8 cellular contexts compared by ENCODE assay signal in the genomic region with DNA sequence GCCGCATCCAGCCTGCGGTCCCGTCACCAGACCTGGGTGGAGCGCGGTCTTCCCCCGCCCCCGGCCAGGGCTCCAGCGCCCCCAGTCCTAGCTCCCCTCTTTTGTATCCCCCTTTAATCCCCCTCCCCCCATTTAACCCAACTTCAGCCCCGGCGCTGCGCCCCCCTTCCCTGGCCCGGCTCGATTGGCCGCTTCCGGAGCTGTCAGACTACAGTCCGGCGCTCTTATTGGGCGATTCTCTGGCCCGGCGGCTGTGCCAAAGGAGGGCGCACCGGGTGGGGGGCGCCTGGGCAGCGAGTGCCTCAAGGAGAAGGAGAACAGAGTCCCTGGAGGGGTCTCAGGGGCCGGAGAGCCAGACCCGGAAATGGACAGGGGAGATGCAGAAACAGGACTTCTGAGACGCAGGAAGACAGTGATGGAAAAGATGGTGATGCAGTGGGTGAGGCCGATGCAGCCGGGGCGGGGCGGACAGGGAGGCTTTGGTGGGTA. TPM values are rescaled to one million over a fixed set of nuclear protein-coding genes. Genes with fewer than 3 reads are reported as not detected.
DNase-seq lines count a peak whose midpoint lies in the region; TF ChIP-seq lines count a peak whose summit lies in the region.

No MANE protein-coding gene starts in this region.

- H2AK5ac ChIP-seq in mesendoderm (ENCODE audit: low read length) = no peak overlapping the region

- H3K9me3 Mint-ChIP-seq in T-helper 2 cell treated with Interferon-gamma antibody and Interleukin-4, amounts not matched to agents 5 μg/mL and 100 μg/mL, for 36 hours = no peaks in the 10 kb centered on the region

- H3K79me1 ChIP-seq in mesendoderm (ENCODE audit: low read length) = no peaks in the 10 kb centered on the region

- peaks cover 3% of the 10 kb centered on the region for H3K27me3 ChIP-seq in mesendoderm (ENCODE audit: insufficient read depth, low read length, poor library complexity)
- H3K27me3 ChIP-seq in tibial nerve = peaks cover 0 to 47% of the 10 kb centered on the region in 2 donors

- no peak overlapping the region for H3K4ac ChIP-seq in mesendoderm (ENCODE audit: low read depth, low read length)

- H3K56ac ChIP-seq in mesendoderm (ENCODE audit: low read length) = peak overlapping the region; percentile 80

- H3K79me2 ChIP-seq in mesendoderm (ENCODE audit: control insufficient read depth, insufficient read depth, low read length) = no peaks in the 10 kb centered on the region

- H3K4me1 ChIP-seq in mesendoderm (ENCODE audit: control insufficient read depth, low read depth, low read length) (no peaks in the 10 kb centered on the region), tibial nerve (peaks cover 0 to 36% (median 18%) of the 10 kb centered on the region in 4 donors)

- H4K8ac ChIP-seq in mesendoderm (ENCODE audit: low read depth, low read length) = no peak overlapping the region

- no peak overlapping the region for H2BK120ac ChIP-seq in mesendoderm (ENCODE audit: low read depth, low read length)

- H3K27ac Mint-ChIP-seq in T-helper 2 cell treated with Interferon-gamma antibody and Interleukin-4, amounts not matched to agents 5 μg/mL and 100 μg/mL, for 36 hours = no peak overlapping the region

- H3K4me3 Mint-ChIP-seq in T-helper 2 cell treated with Interferon-gamma antibody and Interleukin-4, amounts not matched to agents 5 μg/mL and 100 μg/mL, for 36 hours = peak overlapping the region; percentile 20

- H2BK5ac ChIP-seq in mesendoderm (ENCODE audit: low read length) = no peak overlapping the region

- peaks cover 57% of the 10 kb centered on the region for H3K27me3 Mint-ChIP-seq in T-helper 2 cell treated with Interferon-gamma antibody and Interleukin-4, amounts not matched to agents 5 μg/mL and 100 μg/mL, for 36 hours (ENCODE audit: low read depth)

- H3K4me2 ChIP-seq in mesendoderm (ENCODE audit: low read length) = peak overlapping the region; percentile 75

- no peak for TF ChIP-seq EP300 in tibial nerve (IDR thresholded peaks at IDR 0.05)

- H3K36me3 ChIP-seq in mesendoderm (ENCODE audit: control insufficient read depth, insufficient read depth, low read length) (no peaks in the 10 kb centered on the region), tibial nerve (no peaks in the 10 kb centered on the region)

- H3K9ac ChIP-seq in mesendoderm (ENCODE audit: low read length) = peak overlapping the region; percentile 54

- no peak for TF ChIP-seq POLR2A in tibial nerve (IDR thresholded peaks at IDR 0.05)

- no peaks in the 10 kb centered on the region for H3K9me3 ChIP-seq in tibial nerve

- TF ChIP-seq CTCF in choroid plexus epithelial cell (conservative IDR thresholded peaks at IDR 0.05; ENCODE audit: low read depth, low read length) = no peak
- no peak for TF ChIP-seq CTCF in tibial nerve (IDR thresholded peaks at IDR 0.05)

- no peak overlapping the region for H3K18ac ChIP-seq in mesendoderm (ENCODE audit: low read length)

- H3K4me3 ChIP-seq in choroid plexus epithelial cell (ENCODE audit: low read depth, low read length) = peak overlapping the region; percentile 51
- peak overlapping the region; percentile 48 for H3K4me3 ChIP-seq in mesendoderm (ENCODE audit: low read length)
- peak overlapping the region; percentile 41 to 80 (median 50) for H3K4me3 ChIP-seq in tibial nerve

- H3K27ac ChIP-seq in mesendoderm (ENCODE audit: low read depth, low read length) (no peak overlapping the region), tibial nerve (peak overlapping the region in 3 of 4 donors; percentile 63 to 80 (median 72))

- no peak for DNase-seq in T-helper 2 cell treated with Interferon-gamma antibody and Interleukin-4, amounts not matched to agents 5 μg/mL and 100 μg/mL, for 36 hours (ENCODE audit: low spot score)
- DNase-seq in T-helper 2 cell = no peak
- no peak for DNase-seq in choroid plexus epithelial cell (ENCODE audit: low read depth)
- DNase-seq in mesendoderm = peak; percentile 32
- DNase-seq in tibial nerve (ENCODE audit: low spot score in 2 of 2) = no peak
- no peak for DNase-seq in NCI-H524 treated with DMSO at 0.1 percent for 48 hours (lab: John Stamatoyannopoulos, UW)
- DNase-seq in activated CD4-positive, CD25-positive, alpha-beta regulatory T cell (lab: John Stamatoyannopoulos, UW) = no peak
- DNase-seq in T-helper 9 cell = no peak

- H4K5ac ChIP-seq in mesendoderm (ENCODE audit: low read length) = no peak overlapping the region

- H3K23ac ChIP-seq in mesendoderm (ENCODE audit: low read length) = no peak overlapping the region

- no peak overlapping the region for H2BK15ac ChIP-seq in mesendoderm (replicated peaks; ENCODE audit: low read depth)

- peaks cover 1% of the 10 kb centered on the region for H3K36me3 Mint-ChIP-seq in T-helper 2 cell treated with Interferon-gamma antibody and Interleukin-4, amounts not matched to agents 5 μg/mL and 100 μg/mL, for 36 hours (ENCODE audit: low read depth)

- no CpG with 5 or more reads among the region's 31 CpGs for WGBS in mesendoderm (ENCODE audit: extremely low coverage, insufficient coverage, low lambda C conversion rate)
- WGBS in tibial nerve, 2 donors = 2 to 6% methylated on average over 31 of the region's 31 CpGs

- no peaks in the 10 kb centered on the region for H3K4me1 Mint-ChIP-seq in T-helper 2 cell treated with Interferon-gamma antibody and Interleukin-4, amounts not matched to agents 5 μg/mL and 100 μg/mL, for 36 hours (ENCODE audit: low read depth)

RNA-seq across cellular contexts. Expression of gene ADCY5, which starts 1.1 kb away (rescaled TPM):
- 2.2 TPM for polyA plus RNA-seq in mesendoderm (2013, experiment 1 of 2)
- 2.3 TPM for polyA plus RNA-seq in mesendoderm (2013, experiment 2 of 2)
- total RNA-seq in tibial nerve = 10 to 100 TPM; 13.3 to 27.4 (median 21.7) TPM
